Comparison of ENCODE assay signal across 10 cellular contexts in genomic region chr11:66136752-66137123, GRCh38.
A peak's percentile ranks its signal among the peaks of the same experiment; 100 is the strongest.
DNase-seq lines count a peak whose midpoint lies in the region; TF ChIP-seq lines count a peak whose summit lies in the region.
"Had no signal": no experiment of that assay in that cellular context is flagged by ENCODE, and none has a peak within 500 bp of the region (broad histone marks: within the 10 kb centered on the region; RNA-seq: fewer than 3 reads in every experiment).

No MANE protein-coding gene starts in this region.

- DNase-seq in stimulated activated CD4-positive, alpha-beta T cell treated with anti-CD3 and anti-CD28 coated beads, Interleukin-4, amount 100 ng/mL, for 24 hours, result peak; percentile 7
- no peak for DNase-seq in stimulated activated CD4-positive, alpha-beta T cell treated with anti-CD3 and anti-CD28 coated beads, Interleukin-2, amount 100 ng/mL, for 48 hours
- DNase-seq in RWPE1 (ENCODE audit: low spot score), result peak; percentile 21
- peak; percentile 45 for DNase-seq in fibroblast of gingiva (ENCODE audit: low read depth)
- DNase-seq in lower leg skin (ENCODE audit: low spot score in 2 of 2), result no peak
- no peak for DNase-seq in activated effector memory CD4-positive, alpha-beta T cell treated with anti-CD3 and anti-CD28 coated beads, Interleukin-2, amount 50 U/mL, for 16 hours
- no peak for DNase-seq in esophagus muscularis mucosa (ENCODE audit: extremely low spot score)
- DNase-seq: NCI-H2029 had no signal

- intact Hi-C loops in lower leg skin (cut with DNase I; ENCODE audit: low total_unique reads), result loop anchor here (10.0 kb wide), 1 partner anchor 62 kb away; the partner anchor contains the start of gene PACS1
- intact Hi-C loops in esophagus muscularis mucosa (cut with DNase I), result no loop called here

- POLR2A ChIA-PET in RWPE1 (lab: Yijun Ruan, JAX; ENCODE audit: low non-redundant PET), result no interaction called here

- H3K9me3 ChIP-seq in subcutaneous abdominal adipose tissue (ENCODE audit: control insufficient read depth in 5 of 5, low read length in 5 of 5), result no peaks in the 10 kb centered on the region
- no peaks in the 10 kb centered on the region for H3K9me3 ChIP-seq in esophagus muscularis mucosa

- peak overlapping the region in 1 of 5 donors; percentile 51 for H3K9ac ChIP-seq in subcutaneous abdominal adipose tissue (ENCODE audit: low read length in 5 of 5)

- 75 to 77% methylated on average over 5 of the region's 5 CpGs for WGBS in lower leg skin, 2 donors
- WGBS in esophagus muscularis mucosa, result 66% methylated on average over 5 of the region's 5 CpGs

- CTCF ChIA-PET in RWPE1 (lab: Yijun Ruan, JAX), result interaction anchor here (1.1 kb wide), 1 partner anchor 20 kb away, joined by 5 read pairs; no protein-coding TSS in a partner anchor

- no peak for TF ChIP-seq EP300 in esophagus muscularis mucosa (IDR thresholded peaks at IDR 0.05)

- H3K27me3 ChIP-seq in subcutaneous abdominal adipose tissue (ENCODE audit: control insufficient read depth in 5 of 5, insufficient read depth in 4 of 5, low read length in 5 of 5), result no peaks in the 10 kb centered on the region
- no peaks in the 10 kb centered on the region for H3K27me3 ChIP-seq in esophagus muscularis mucosa

- TF ChIP-seq POLR2A in lower leg skin (IDR thresholded peaks at IDR 0.05) (no peak), esophagus muscularis mucosa (IDR thresholded peaks at IDR 0.05; ENCODE audit: low read depth) (no peak)

- H3K36me3 ChIP-seq in subcutaneous abdominal adipose tissue (ENCODE audit: control insufficient read depth in 5 of 5, insufficient read depth in 5 of 5, low read length in 5 of 5), result no peaks in the 10 kb centered on the region
- no peaks in the 10 kb centered on the region for H3K36me3 ChIP-seq in esophagus muscularis mucosa

- H3K4me1 ChIP-seq in subcutaneous abdominal adipose tissue (ENCODE audit: control insufficient read depth in 5 of 5, insufficient read depth in 5 of 5, low read length in 5 of 5) (peaks cover 0 to 13% (median 4%) of the 10 kb centered on the region in 5 donors), esophagus muscularis mucosa (peaks cover 0 to 12% (median 4%) of the 10 kb centered on the region in 4 donors)

- no peak for TF ChIP-seq CTCF in RWPE1 (conservative IDR thresholded peaks at IDR 0.05; ENCODE audit: low read depth)
- TF ChIP-seq CTCF in lower leg skin (IDR thresholded peaks at IDR 0.05), result no peak
- no peak for TF ChIP-seq CTCF in esophagus muscularis mucosa (IDR thresholded peaks at IDR 0.05)

- H3K4me3 ChIP-seq in subcutaneous abdominal adipose tissue (ENCODE audit: low read depth in 1 of 5, low read length in 5 of 5) (no peak overlapping the region), lower leg skin (ENCODE audit: low read depth, poor library complexity, severe bottlenecking) (no peak overlapping the region), esophagus muscularis mucosa (no peak overlapping the region)

- H3K27ac ChIP-seq in RWPE1, result no peak overlapping the region
- H3K27ac ChIP-seq in subcutaneous abdominal adipose tissue (ENCODE audit: low read depth, low read length), result peak overlapping the region; percentile 44
- no peak overlapping the region for H3K27ac ChIP-seq in esophagus muscularis mucosa (replicated peaks in 1 of 4)
- H3K27ac ChIP-seq: VCaP had no signal

Comparison
In these comparisons a context has a peak if more than half of its experiments do, and no peak if none do; other contexts are left out.
1. DNase-seq: peak in stimulated activated CD4-positive, alpha-beta T cell treated with anti-CD3 and anti-CD28 coated beads, Interleukin-4, amount 100 ng/mL, for 24 hours (single experiment), RWPE1 (single experiment) and fibroblast of gingiva (single experiment); none in stimulated activated CD4-positive, alpha-beta T cell treated with anti-CD3 and anti-CD28 coated beads, Interleukin-2, amount 100 ng/mL, for 48 hours (0 of 2), lower leg skin (0 of 2), activated effector memory CD4-positive, alpha-beta T cell treated with anti-CD3 and anti-CD28 coated beads, Interleukin-2, amount 50 U/mL, for 16 hours (single experiment) and esophagus muscularis mucosa (single experiment).